Comparison of ENCODE assay signal across 2 cellular contexts in the genomic region with DNA sequence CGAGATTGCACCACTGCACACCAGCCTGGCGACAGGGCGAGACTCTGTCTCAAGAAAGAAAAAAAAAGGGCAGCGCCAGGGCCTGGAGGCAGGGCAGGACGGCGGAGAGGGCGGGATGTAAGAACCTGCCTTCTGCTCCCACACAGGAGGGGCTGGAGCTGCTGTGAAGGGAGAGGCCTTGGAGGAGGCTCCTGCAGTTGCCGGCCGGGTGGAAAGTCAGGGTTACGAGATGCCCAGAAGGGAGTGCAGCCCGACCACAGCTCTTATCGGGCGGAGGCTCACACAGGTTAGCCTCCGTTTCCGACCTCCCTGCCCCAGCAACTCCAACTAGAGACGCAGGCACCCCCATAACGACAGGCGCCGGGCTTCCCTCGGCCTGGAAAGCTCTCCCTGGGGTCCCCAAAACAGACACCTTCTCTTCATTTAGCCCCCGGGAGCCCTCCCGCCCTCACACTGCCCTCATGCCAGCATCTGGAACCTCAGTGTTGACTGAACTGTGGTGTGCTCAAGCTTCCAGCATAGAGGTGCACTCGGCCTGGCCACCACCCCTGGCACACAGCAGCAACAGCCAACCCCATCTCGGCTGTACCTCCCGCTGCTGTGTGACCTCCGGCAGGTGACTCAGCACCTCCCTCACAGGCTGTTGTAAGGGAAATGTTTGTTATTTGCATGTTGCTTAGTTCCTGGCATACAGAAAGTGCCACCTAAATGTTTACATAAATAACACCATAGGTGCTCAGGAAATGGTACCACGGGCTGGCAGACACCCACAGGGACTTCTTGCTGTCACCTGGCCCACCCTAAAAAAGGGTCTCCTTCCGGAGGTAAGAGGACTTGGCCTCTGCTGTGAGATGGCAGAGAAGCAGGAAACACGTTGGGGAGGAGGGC.
A peak's percentile ranks its signal among the peaks of the same experiment; 100 is the strongest.
TF ChIP-seq lines count a peak whose summit lies in the region.

No MANE protein-coding gene starts in this region.

TF ChIP-seq in PFSK-1, 5 proteins besides CTCF, POLR2A, EP300 and RAD21 (continued from another document):
- TF ChIP-seq, protein P1, sequence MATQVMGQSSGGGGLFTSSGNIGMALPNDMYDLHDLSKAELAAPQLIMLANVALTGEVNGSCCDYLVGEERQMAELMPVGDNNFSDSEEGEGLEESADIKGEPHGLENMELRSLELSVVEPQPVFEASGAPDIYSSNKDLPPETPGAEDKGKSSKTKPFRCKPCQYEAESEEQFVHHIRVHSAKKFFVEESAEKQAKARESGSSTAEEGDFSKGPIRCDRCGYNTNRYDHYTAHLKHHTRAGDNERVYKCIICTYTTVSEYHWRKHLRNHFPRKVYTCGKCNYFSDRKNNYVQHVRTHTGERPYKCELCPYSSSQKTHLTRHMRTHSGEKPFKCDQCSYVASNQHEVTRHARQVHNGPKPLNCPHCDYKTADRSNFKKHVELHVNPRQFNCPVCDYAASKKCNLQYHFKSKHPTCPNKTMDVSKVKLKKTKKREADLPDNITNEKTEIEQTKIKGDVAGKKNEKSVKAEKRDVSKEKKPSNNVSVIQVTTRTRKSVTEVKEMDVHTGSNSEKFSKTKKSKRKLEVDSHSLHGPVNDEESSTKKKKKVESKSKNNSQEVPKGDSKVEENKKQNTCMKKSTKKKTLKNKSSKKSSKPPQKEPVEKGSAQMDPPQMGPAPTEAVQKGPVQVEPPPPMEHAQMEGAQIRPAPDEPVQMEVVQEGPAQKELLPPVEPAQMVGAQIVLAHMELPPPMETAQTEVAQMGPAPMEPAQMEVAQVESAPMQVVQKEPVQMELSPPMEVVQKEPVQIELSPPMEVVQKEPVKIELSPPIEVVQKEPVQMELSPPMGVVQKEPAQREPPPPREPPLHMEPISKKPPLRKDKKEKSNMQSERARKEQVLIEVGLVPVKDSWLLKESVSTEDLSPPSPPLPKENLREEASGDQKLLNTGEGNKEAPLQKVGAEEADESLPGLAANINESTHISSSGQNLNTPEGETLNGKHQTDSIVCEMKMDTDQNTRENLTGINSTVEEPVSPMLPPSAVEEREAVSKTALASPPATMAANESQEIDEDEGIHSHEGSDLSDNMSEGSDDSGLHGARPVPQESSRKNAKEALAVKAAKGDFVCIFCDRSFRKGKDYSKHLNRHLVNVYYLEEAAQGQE (IDR thresholded peaks at IDR 0.05; ENCODE audit: insufficient read depth in 1 of 2, low read depth in 2 of 2, low read length in 2 of 2): no peak
- no peak for TF ChIP-seq SIN3A (IDR thresholded peaks at IDR 0.05; ENCODE audit: borderline replicate concordance, insufficient read depth, low read length)
- no peak for TF ChIP-seq TAF1 (IDR thresholded peaks at IDR 0.05; ENCODE audit: borderline replicate concordance, insufficient read depth, low read length)
TF ChIP-seq in PFSK-1: peak in this region for 1.

TF ChIP-seq in K562, 482 proteins besides CTCF, POLR2A, EP300 and RAD21 (continued from another document):
- TF ChIP-seq NR2C1 (IDR thresholded peaks at IDR 0.05): no peak; the same call in 1 of the 2 replicates
- peak; percentile 10; the same call in 1 of the 2 replicates for TF ChIP-seq NR2C1 (tag; IDR thresholded peaks at IDR 0.05)
- 0 out of 2 replicates have a peak, but pooled peaks have one; percentile 27 for TF ChIP-seq MAFK (IDR thresholded peaks at IDR 0.05; ENCODE audit: low read length)
- TF ChIP-seq C11orf30 (IDR thresholded peaks at IDR 0.05; ENCODE audit: low read depth): peak; percentile 74
- no peak for TF ChIP-seq HMGN3 (IDR thresholded peaks at IDR 0.05; ENCODE audit: borderline replicate concordance, extremely low read depth, insufficient read length, low read depth, low read length)
- TF ChIP-seq CC2D1A (IDR thresholded peaks at IDR 0.05): no peak
- no peak for TF ChIP-seq CEBPB (tag; IDR thresholded peaks at IDR 0.05)
- no peak for TF ChIP-seq IRF2 (CRISPR knock-in tag; IDR thresholded peaks at IDR 0.05)
- TF ChIP-seq, protein P2, sequence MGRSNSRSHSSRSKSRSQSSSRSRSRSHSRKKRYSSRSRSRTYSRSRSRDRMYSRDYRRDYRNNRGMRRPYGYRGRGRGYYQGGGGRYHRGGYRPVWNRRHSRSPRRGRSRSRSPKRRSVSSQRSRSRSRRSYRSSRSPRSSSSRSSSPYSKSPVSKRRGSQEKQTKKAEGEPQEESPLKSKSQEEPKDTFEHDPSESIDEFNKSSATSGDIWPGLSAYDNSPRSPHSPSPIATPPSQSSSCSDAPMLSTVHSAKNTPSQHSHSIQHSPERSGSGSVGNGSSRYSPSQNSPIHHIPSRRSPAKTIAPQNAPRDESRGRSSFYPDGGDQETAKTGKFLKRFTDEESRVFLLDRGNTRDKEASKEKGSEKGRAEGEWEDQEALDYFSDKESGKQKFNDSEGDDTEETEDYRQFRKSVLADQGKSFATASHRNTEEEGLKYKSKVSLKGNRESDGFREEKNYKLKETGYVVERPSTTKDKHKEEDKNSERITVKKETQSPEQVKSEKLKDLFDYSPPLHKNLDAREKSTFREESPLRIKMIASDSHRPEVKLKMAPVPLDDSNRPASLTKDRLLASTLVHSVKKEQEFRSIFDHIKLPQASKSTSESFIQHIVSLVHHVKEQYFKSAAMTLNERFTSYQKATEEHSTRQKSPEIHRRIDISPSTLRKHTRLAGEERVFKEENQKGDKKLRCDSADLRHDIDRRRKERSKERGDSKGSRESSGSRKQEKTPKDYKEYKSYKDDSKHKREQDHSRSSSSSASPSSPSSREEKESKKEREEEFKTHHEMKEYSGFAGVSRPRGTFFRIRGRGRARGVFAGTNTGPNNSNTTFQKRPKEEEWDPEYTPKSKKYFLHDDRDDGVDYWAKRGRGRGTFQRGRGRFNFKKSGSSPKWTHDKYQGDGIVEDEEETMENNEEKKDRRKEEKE (IDR thresholded peaks at IDR 0.05; ENCODE audit: borderline replicate concordance in 1 of 2, control insufficient read depth in 1 of 2, low read depth in 2 of 2, low read length in 1 of 2): no peak
- TF ChIP-seq CBX1 (IDR thresholded peaks at IDR 0.05; ENCODE audit: low read depth): no peak
- TF ChIP-seq LARP7 (IDR thresholded peaks at IDR 0.05): no peak
- TF ChIP-seq SMAD4 (CRISPR knock-in tag; conservative IDR thresholded peaks at IDR 0.05): no peak
- no peak for TF ChIP-seq POU5F1 (IDR thresholded peaks at IDR 0.05; ENCODE audit: borderline replicate concordance, low read depth, low read length, partially characterized antibody)
- no peak for TF ChIP-seq ATF7 (IDR thresholded peaks at IDR 0.05)
- TF ChIP-seq NFIC (IDR thresholded peaks at IDR 0.05): no peak
- no peak for TF ChIP-seq SIX5 (IDR thresholded peaks at IDR 0.05; ENCODE audit: borderline replicate concordance in 1 of 2, insufficient read depth in 1 of 2, low read depth in 1 of 2, low read length in 2 of 2)
- TF ChIP-seq MYC (IDR thresholded peaks at IDR 0.05; ENCODE audit: low read depth, low read length): no peak
- no peak for TF ChIP-seq MYC (CRISPR knock-in tag; IDR thresholded peaks at IDR 0.05; ENCODE audit: borderline replicate concordance, low read depth)
- TF ChIP-seq NR2C2 (CRISPR knock-in tag; IDR thresholded peaks at IDR 0.05): no peak
- peak; percentile 41; the same call in 1 of the 2 replicates for TF ChIP-seq NR2C2 (tag; IDR thresholded peaks at IDR 0.05)
- TF ChIP-seq MAFF (IDR thresholded peaks at IDR 0.05; ENCODE audit: low read length): peak; percentile 21; the same call in 1 of the 2 replicates
- peak; percentile 92 for TF ChIP-seq ZKSCAN8 (CRISPR knock-in tag; IDR thresholded peaks at IDR 0.05)
- TF ChIP-seq ZNF316 (IDR thresholded peaks at IDR 0.05): peak; percentile 59
- TF ChIP-seq L3MBTL2 (IDR thresholded peaks at IDR 0.05): no peak
- no peak for TF ChIP-seq POLR2G (IDR thresholded peaks at IDR 0.05; ENCODE audit: low read depth, low read length)
- 0 out of 2 replicates have a peak, but pooled peaks have one; percentile 2 for TF ChIP-seq RBFOX2 (IDR thresholded peaks at IDR 0.05; ENCODE audit: low read depth, low read length)
- peak; percentile 82 for TF ChIP-seq NFE2 (IDR thresholded peaks at IDR 0.05; ENCODE audit: low read depth)
- no peak for TF ChIP-seq CCNT2 (IDR thresholded peaks at IDR 0.05; ENCODE audit: borderline replicate concordance, extremely low read depth, insufficient read length, low read depth, low read length)
- TF ChIP-seq, protein P3, sequence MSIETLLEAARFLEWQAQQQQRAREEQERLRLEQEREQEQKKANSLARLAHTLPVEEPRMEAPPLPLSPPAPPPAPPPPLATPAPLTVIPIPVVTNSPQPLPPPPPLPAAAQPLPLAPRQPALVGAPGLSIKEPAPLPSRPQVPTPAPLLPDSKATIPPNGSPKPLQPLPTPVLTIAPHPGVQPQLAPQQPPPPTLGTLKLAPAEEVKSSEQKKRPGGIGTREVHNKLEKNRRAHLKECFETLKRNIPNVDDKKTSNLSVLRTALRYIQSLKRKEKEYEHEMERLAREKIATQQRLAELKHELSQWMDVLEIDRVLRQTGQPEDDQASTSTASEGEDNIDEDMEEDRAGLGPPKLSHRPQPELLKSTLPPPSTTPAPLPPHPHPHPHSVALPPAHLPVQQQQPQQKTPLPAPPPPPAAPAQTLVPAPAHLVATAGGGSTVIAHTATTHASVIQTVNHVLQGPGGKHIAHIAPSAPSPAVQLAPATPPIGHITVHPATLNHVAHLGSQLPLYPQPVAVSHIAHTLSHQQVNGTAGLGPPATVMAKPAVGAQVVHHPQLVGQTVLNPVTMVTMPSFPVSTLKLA (conservative IDR thresholded peaks at IDR 0.05): no peak
- no peak for TF ChIP-seq ZNF41 (CRISPR knock-in tag; conservative IDR thresholded peaks at IDR 0.05)
- TF ChIP-seq HDAC6 (IDR thresholded peaks at IDR 0.05; ENCODE audit: low read depth, low read length): no peak
- no peak for TF ChIP-seq CREB1 (IDR thresholded peaks at IDR 0.05)
- TF ChIP-seq CREB1 (CRISPR knock-in tag; IDR thresholded peaks at IDR 0.05): no peak
